Comparison of ENCODE assay signal across 2 cellular contexts in the genomic region with DNA sequence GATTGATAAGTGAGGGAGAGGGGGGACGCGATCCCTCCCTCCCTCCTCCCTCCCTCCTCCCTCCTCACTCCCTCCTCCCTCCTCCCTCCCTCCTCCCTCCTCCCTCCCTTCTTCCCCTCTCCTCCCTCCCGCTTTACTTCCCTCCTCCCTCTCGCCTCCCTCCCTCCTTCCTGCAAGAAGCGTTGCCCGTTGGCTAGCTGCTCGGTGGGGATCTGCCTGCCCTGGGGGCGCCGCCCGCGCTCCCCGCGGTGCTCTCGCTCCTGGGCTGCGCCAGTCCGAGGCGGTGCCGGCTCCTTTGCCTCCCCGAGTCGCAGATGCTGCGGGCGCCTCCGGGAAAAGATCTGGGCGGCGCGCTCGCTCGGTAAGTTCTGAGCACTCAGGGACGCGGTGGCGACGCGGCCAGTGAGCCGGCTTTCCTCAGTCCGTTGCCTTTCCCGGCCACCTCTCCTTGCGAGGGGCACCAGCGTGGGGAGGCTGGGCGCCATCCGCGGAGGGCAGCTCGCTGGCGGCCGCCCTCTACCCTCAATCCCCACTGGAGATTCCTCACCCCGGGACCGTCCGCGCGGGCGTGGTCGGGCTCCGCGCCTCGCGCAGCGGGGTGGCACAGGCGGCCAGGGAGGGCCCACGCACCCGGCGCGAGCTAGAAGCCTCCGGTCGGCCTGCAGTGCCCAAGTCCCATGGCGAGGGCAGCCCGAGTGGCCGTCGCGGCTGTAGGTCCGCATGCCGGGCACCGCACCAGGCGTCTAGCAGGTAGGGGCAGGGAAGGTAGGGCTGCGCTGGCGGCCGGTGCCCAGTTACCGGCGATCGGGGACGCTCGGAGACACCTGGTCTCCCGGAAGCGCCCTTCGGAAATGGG.
TF ChIP-seq lines count a peak whose summit lies in the region.

A gene with protein sequence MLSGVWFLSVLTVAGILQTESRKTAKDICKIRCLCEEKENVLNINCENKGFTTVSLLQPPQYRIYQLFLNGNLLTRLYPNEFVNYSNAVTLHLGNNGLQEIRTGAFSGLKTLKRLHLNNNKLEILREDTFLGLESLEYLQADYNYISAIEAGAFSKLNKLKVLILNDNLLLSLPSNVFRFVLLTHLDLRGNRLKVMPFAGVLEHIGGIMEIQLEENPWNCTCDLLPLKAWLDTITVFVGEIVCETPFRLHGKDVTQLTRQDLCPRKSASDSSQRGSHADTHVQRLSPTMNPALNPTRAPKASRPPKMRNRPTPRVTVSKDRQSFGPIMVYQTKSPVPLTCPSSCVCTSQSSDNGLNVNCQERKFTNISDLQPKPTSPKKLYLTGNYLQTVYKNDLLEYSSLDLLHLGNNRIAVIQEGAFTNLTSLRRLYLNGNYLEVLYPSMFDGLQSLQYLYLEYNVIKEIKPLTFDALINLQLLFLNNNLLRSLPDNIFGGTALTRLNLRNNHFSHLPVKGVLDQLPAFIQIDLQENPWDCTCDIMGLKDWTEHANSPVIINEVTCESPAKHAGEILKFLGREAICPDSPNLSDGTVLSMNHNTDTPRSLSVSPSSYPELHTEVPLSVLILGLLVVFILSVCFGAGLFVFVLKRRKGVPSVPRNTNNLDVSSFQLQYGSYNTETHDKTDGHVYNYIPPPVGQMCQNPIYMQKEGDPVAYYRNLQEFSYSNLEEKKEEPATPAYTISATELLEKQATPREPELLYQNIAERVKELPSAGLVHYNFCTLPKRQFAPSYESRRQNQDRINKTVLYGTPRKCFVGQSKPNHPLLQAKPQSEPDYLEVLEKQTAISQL (plus strand): TSS at position 164 of the 856 bp plus-strand sequence. CDS start 4,597 bp downstream, outside the sequence.

TF ChIP-seq in liver, 16 proteins besides CTCF, POLR2A, EP300 and RAD21:
- TF ChIP-seq, protein P1, sequence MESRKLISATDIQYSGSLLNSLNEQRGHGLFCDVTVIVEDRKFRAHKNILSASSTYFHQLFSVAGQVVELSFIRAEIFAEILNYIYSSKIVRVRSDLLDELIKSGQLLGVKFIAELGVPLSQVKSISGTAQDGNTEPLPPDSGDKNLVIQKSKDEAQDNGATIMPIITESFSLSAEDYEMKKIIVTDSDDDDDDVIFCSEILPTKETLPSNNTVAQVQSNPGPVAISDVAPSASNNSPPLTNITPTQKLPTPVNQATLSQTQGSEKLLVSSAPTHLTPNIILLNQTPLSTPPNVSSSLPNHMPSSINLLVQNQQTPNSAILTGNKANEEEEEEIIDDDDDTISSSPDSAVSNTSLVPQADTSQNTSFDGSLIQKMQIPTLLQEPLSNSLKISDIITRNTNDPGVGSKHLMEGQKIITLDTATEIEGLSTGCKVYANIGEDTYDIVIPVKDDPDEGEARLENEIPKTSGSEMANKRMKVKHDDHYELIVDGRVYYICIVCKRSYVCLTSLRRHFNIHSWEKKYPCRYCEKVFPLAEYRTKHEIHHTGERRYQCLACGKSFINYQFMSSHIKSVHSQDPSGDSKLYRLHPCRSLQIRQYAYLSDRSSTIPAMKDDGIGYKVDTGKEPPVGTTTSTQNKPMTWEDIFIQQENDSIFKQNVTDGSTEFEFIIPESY (IDR thresholded peaks at IDR 0.05) = no peak
- TF ChIP-seq, protein P2, sequence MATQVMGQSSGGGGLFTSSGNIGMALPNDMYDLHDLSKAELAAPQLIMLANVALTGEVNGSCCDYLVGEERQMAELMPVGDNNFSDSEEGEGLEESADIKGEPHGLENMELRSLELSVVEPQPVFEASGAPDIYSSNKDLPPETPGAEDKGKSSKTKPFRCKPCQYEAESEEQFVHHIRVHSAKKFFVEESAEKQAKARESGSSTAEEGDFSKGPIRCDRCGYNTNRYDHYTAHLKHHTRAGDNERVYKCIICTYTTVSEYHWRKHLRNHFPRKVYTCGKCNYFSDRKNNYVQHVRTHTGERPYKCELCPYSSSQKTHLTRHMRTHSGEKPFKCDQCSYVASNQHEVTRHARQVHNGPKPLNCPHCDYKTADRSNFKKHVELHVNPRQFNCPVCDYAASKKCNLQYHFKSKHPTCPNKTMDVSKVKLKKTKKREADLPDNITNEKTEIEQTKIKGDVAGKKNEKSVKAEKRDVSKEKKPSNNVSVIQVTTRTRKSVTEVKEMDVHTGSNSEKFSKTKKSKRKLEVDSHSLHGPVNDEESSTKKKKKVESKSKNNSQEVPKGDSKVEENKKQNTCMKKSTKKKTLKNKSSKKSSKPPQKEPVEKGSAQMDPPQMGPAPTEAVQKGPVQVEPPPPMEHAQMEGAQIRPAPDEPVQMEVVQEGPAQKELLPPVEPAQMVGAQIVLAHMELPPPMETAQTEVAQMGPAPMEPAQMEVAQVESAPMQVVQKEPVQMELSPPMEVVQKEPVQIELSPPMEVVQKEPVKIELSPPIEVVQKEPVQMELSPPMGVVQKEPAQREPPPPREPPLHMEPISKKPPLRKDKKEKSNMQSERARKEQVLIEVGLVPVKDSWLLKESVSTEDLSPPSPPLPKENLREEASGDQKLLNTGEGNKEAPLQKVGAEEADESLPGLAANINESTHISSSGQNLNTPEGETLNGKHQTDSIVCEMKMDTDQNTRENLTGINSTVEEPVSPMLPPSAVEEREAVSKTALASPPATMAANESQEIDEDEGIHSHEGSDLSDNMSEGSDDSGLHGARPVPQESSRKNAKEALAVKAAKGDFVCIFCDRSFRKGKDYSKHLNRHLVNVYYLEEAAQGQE (IDR thresholded peaks at IDR 0.05) = no peak
- TF ChIP-seq SP1 (IDR thresholded peaks at IDR 0.05) (no peak), GABPA (IDR thresholded peaks at IDR 0.05 in 1 of 2, conservative IDR thresholded peaks at IDR 0.05 in 1 of 2) (no peak), YY1 (IDR thresholded peaks at IDR 0.05) (no peak), FOXA1 (IDR thresholded peaks at IDR 0.05) (no peak), EGR1 (IDR thresholded peaks at IDR 0.05; ENCODE audit: low read depth in 2 of 2) (no peak), RXRA (IDR thresholded peaks at IDR 0.05) (no peak), FOXA2 (IDR thresholded peaks at IDR 0.05) (no peak), JUND (IDR thresholded peaks at IDR 0.05) (no peak), HNF4G (IDR thresholded peaks at IDR 0.05) (no peak), NR2F2 (IDR thresholded peaks at IDR 0.05) (no peak), TAF1 (conservative IDR thresholded peaks at IDR 0.05) (no peak), HNF4A (conservative IDR thresholded peaks at IDR 0.05) (no peak)
- TF ChIP-seq, protein P3, sequence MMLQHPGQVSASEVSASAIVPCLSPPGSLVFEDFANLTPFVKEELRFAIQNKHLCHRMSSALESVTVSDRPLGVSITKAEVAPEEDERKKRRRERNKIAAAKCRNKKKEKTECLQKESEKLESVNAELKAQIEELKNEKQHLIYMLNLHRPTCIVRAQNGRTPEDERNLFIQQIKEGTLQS (IDR thresholded peaks at IDR 0.05) = no peak
- TF ChIP-seq, protein P4, sequence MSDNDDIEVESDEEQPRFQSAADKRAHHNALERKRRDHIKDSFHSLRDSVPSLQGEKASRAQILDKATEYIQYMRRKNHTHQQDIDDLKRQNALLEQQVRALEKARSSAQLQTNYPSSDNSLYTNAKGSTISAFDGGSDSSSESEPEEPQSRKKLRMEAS (IDR thresholded peaks at IDR 0.05) = no peak

TF ChIP-seq in HepG2, 621 proteins besides CTCF, POLR2A, EP300 and RAD21:
- TF ChIP-seq ZNF850 (CRISPR knock-in tag; conservative IDR thresholded peaks at IDR 0.05) (no peak), ZNF772 (CRISPR knock-in tag; IDR thresholded peaks at IDR 0.05) (no peak), MBD4 (IDR thresholded peaks at IDR 0.05; ENCODE audit: borderline replicate concordance, low read length) (no peak), ZNF292 (CRISPR knock-in tag; IDR thresholded peaks at IDR 0.05; ENCODE audit: borderline replicate concordance, low read depth) (no peak), GZF1 (CRISPR knock-in tag; IDR thresholded peaks at IDR 0.05) (no peak), SYNCRIP (IDR thresholded peaks at IDR 0.05; ENCODE audit: insufficient read depth, low read depth, low read length) (no peak), HOXA5 (CRISPR knock-in tag; IDR thresholded peaks at IDR 0.05) (no peak)
- TF ChIP-seq, protein P5, sequence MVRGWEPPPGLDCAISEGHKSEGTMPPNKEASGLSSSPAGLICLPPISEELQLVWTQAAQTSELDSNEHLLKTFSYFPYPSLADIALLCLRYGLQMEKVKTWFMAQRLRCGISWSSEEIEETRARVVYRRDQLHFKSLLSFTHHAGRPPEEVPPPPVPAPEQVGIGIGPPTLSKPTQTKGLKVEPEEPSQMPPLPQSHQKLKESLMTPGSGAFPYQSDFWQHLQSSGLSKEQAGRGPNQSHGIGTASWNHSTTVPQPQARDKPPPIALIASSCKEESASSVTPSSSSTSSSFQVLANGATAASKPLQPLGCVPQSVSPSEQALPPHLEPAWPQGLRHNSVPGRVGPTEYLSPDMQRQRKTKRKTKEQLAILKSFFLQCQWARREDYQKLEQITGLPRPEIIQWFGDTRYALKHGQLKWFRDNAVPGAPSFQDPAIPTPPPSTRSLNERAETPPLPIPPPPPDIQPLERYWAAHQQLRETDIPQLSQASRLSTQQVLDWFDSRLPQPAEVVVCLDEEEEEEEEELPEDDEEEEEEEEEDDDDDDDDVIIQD (CRISPR knock-in tag; IDR thresholded peaks at IDR 0.05; ENCODE audit: low read depth) = no peak
- TF ChIP-seq, protein P6, sequence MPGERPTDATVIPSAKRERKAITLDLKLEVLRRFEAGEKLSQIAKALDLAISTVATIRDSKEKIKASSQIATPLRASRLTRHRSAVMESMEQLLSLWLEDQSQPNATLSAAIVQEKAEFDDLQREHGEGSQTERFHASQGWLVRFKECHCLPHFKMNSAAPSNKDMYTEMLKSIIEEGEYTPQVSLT (CRISPR knock-in tag; IDR thresholded peaks at IDR 0.05; ENCODE audit: borderline replicate concordance, low read depth) = no peak
- TF ChIP-seq, protein P7, sequence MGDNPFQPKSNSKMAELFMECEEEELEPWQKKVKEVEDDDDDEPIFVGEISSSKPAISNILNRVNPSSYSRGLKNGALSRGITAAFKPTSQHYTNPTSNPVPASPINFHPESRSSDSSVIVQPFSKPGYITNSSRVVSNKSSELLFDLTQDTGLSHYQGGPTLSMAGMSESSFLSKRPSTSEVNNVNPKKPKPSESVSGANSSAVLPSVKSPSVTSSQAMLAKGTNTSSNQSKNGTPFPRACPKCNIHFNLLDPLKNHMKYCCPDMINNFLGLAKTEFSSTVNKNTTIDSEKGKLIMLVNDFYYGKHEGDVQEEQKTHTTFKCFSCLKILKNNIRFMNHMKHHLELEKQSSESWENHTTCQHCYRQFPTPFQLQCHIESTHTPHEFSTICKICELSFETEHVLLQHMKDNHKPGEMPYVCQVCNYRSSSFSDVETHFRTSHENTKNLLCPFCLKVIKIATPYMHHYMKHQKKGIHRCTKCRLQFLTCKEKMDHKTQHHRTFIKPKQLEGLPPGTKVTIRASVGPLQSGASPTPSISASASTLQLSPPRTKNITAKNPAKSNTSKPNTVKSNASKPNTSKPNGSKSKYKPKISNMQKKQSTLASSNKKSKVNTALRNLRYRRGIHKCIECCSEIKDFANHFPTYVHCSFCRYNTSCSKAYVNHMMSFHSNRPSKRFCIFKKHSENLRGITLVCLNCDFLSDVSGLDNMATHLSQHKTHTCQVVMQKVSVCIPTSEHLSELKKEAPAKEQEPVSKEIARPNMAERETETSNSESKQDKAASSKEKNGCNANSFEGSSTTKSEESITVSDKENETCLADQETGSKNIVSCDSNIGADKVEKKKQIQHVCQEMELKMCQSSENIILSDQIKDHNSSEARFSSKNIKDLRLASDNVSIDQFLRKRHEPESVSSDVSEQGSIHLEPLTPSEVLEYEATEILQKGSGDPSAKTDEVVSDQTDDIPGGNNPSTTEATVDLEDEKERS (CRISPR knock-in tag; IDR thresholded peaks at IDR 0.05) = no peak
- TF ChIP-seq, protein P8, sequence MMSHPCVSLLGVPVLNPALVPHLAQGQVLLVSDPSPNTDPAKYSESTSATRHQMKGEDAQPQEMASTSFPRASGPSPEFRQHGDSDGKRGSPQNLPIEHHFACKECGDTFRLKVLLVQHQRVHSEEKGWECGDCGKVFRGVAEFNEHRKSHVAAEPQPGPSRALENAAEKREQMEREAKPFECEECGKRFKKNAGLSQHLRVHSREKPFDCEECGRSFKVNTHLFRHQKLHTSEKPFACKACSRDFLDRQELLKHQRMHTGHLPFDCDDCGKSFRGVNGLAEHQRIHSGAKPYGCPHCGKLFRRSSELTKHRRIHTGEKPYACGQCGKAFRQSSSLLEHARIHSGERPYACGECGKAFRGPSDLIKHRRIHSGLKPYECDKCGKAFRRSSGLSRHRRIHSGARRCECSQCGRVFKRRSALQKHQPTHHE (CRISPR knock-in tag; IDR thresholded peaks at IDR 0.05; ENCODE audit: borderline replicate concordance) = no peak
